Comparison of ENCODE assay signal across 10 cellular contexts in genomic region chrX:11540532-11541377, GRCh38.
DNase-seq lines count a peak whose midpoint lies in the region; ATAC-seq and TF ChIP-seq lines count a peak whose summit lies in the region.
"Had no signal": no experiment of that assay in that cellular context is flagged by ENCODE, and none has a peak within 500 bp of the region (broad histone marks: within the 10 kb centered on the region; RNA-seq: fewer than 3 reads in every experiment).

No MANE protein-coding gene starts in this region.

- TF ChIP-seq CTCF in MCF 10A (IDR thresholded peaks at IDR 0.05; ENCODE audit: unreplicated experiment), result no peak

- peaks cover 12% of the 10 kb centered on the region for H3K27me3 Mint-ChIP-seq in MCF 10A (ENCODE audit: insufficient read depth, unreplicated experiment)
- H3K27me3 Mint-ChIP-seq: type B pancreatic cell had no signal

- no peaks in the 10 kb centered on the region for H3K9me3 ChIP-seq in SJCRH30 (replicated peaks)

- ATAC-seq in GM19025 (IDR thresholded peaks at IDR 0.05; ENCODE audit: low read depth, unreplicated experiment) (peak; percentile 79), HG02870 (IDR thresholded peaks at IDR 0.05; ENCODE audit: unreplicated experiment) (peak; percentile 86), sciatic nerve (peak; percentile 36)

- H3K4me1 ChIP-seq in SJCRH30, result peaks cover 4% of the 10 kb centered on the region

- H3K9me3 Mint-ChIP-seq in MCF 10A (ENCODE audit: unreplicated experiment), result no peaks in the 10 kb centered on the region
- H3K9me3 Mint-ChIP-seq: type B pancreatic cell had no signal

- no peak overlapping the region for H3K27ac Mint-ChIP-seq in MCF 10A (ENCODE audit: low read depth, unreplicated experiment)
- H3K27ac Mint-ChIP-seq: type B pancreatic cell had no signal

- H3K4me3 ChIP-seq in SJCRH30, result no peak overlapping the region

- peak overlapping the region; percentile 31 for H3K27ac ChIP-seq in SJCRH30

- H3K4me3 Mint-ChIP-seq in MCF 10A (ENCODE audit: unreplicated experiment), result no peak overlapping the region
- H3K4me3 Mint-ChIP-seq: type B pancreatic cell had no signal

- POLR2A ChIA-PET in MCF 10A (lab: Yijun Ruan, JAX), result no interaction called here

- no peaks in the 10 kb centered on the region for H3K36me3 Mint-ChIP-seq in MCF 10A (ENCODE audit: insufficient read depth, unreplicated experiment)
- H3K36me3 Mint-ChIP-seq: type B pancreatic cell had no signal

- intact Hi-C loops in sciatic nerve (cut with DNase I), result no loop called here
- intact Hi-C loops in MCF 10A (cut with micrococcal nuclease), result no loop called here

- H3K4me1 Mint-ChIP-seq in MCF 10A (ENCODE audit: insufficient read depth, unreplicated experiment), result no peaks in the 10 kb centered on the region

- CTCF ChIA-PET in MCF 10A (lab: Yijun Ruan, JAX), result interaction anchor here (0.5 to 1.7 kb wide), 10 partner anchors 8 to 1351 kb away, joined by 3 to 6 read pairs (median 3); no protein-coding TSS in a partner anchor

- H3K27me3 ChIP-seq in SJCRH30, result no peaks in the 10 kb centered on the region

- DNase-seq in SJCRH30 (peak; percentile 84 to 91), sciatic nerve (ENCODE audit: low spot score) (no peak), COLO829 (ENCODE audit: low spot score) (no peak), GOT3 (lab: John Stamatoyannopoulos, UW) (no peak), MCF 10A (ENCODE audit: unreplicated experiment) (no peak), retina (no peak)
- DNase-seq: NCI-H187 had no signal

- no TSS peak for BruUV-seq in MCF 10A (replicated peaks; lab: Mats Ljungman, UMichigan)

- no peaks in the 10 kb centered on the region for H3K36me3 ChIP-seq in SJCRH30

Comparison
In these comparisons a context has a peak if more than half of its experiments do, and no peak if none do; other contexts are left out.
1. ATAC-seq: peak in every context shown above with its lines; median percentile 86 in HG02870; 79 in GM19025; 36 in sciatic nerve.
2. DNase-seq: peak in SJCRH30 (2 of 2); none in sciatic nerve (single experiment), COLO829 (single experiment), GOT3 (single experiment), MCF 10A (single experiment) and retina (single experiment).